18 cellular contexts compared by ENCODE assay signal in genomic region chr5:147400076-147400809, GRCh38.
DNase-seq lines count a peak whose midpoint lies in the region; ATAC-seq and TF ChIP-seq lines count a peak whose summit lies in the region.
"Had no signal": no experiment of that assay in that cellular context is flagged by ENCODE, and none has a peak within 500 bp of the region (broad histone marks: within the 10 kb centered on the region; RNA-seq: fewer than 3 reads in every experiment).

No MANE protein-coding gene starts in this region.

- peaks cover 40% of the 10 kb centered on the region for H3F3A ChIP-seq in smooth muscle cell (ENCODE audit: low read depth)

- H3K27me3 ChIP-seq in HUES48 (ENCODE audit: control insufficient read depth, insufficient read depth, low read length) (no peaks in the 10 kb centered on the region), hepatocyte (no peaks in the 10 kb centered on the region), smooth muscle cell (ENCODE audit: low read depth) (no peaks in the 10 kb centered on the region), MG63 (no peaks in the 10 kb centered on the region), right lobe of liver (no peaks in the 10 kb centered on the region)
- H3K27me3 ChIP-seq: BE2C, SJCRH30 had no signal

- H3K9me3 ChIP-seq in HUES48 (ENCODE audit: control insufficient read depth, insufficient read depth, low read length) = no peaks in the 10 kb centered on the region
- H3K9me3 ChIP-seq in hepatocyte (ENCODE audit: low read depth) = no peaks in the 10 kb centered on the region
- H3K9me3 ChIP-seq in smooth muscle cell (replicated peaks; ENCODE audit: low read depth) = no peaks in the 10 kb centered on the region
- no peaks in the 10 kb centered on the region for H3K9me3 ChIP-seq in MG63
- no peaks in the 10 kb centered on the region for H3K9me3 ChIP-seq in right lobe of liver
- H3K9me3 ChIP-seq: BE2C had no signal

- no peaks in the 10 kb centered on the region for H4K20me1 ChIP-seq in hepatocyte (ENCODE audit: insufficient read depth, poor library complexity, severe bottlenecking)
- H4K20me1 ChIP-seq in smooth muscle cell (ENCODE audit: low read depth) = no peaks in the 10 kb centered on the region

- DNase-seq in astrocyte of the hippocampus (ENCODE audit: low read depth, low spot score) = peak; percentile 5
- DNase-seq in hepatocyte (ENCODE audit: low spot score) = peak; percentile 60
- no peak for DNase-seq in smooth muscle cell (lab: John Stamatoyannopoulos, UW; ENCODE audit: unreplicated experiment)
- no peak for DNase-seq in MG63
- no peak for DNase-seq in right lobe of liver
- no peak for DNase-seq in activated naive CD4-positive, alpha-beta T cell (lab: John Stamatoyannopoulos, UW)
- DNase-seq: ACHN; BE2C; CD8-positive, alpha-beta T cell; GF-D8; Kasumi-1; NCI-H1436; NCI-H2029 treated with DMSO at 0.1 percent for 48 hours; NCI-H510A; RPMI8226; SJCRH30 had no signal

- H3K9me2 ChIP-seq in hepatocyte (replicated peaks; ENCODE audit: insufficient read depth) = no peaks in the 10 kb centered on the region

- H3K9ac ChIP-seq in HUES48 (ENCODE audit: low read depth, low read length) (no peak overlapping the region), smooth muscle cell (ENCODE audit: low read depth) (peak overlapping the region; percentile 86)

- intact Hi-C loops in right lobe of liver (cut with DNase I) = no loop called here

- no peak for TF ChIP-seq POLR2A in right lobe of liver (IDR thresholded peaks at IDR 0.05)

- H3K27ac ChIP-seq in HUES48 (ENCODE audit: low read depth, low read length) (peak overlapping the region; percentile 36), hepatocyte (peak overlapping the region; percentile 91), smooth muscle cell (ENCODE audit: low read depth) (peak overlapping the region; percentile 99), right lobe of liver (no peak overlapping the region)
- H3K27ac ChIP-seq: SJCRH30 had no signal

- TF ChIP-seq CTCF in hepatocyte (IDR thresholded peaks at IDR 0.05; ENCODE audit: poor library complexity) = no peak
- TF ChIP-seq CTCF in smooth muscle cell (IDR thresholded peaks at IDR 0.05; ENCODE audit: borderline replicate concordance, insufficient read depth, poor library complexity, severe bottlenecking) = no peak
- TF ChIP-seq CTCF in right lobe of liver (IDR thresholded peaks at IDR 0.05) = no peak

- H3K36me3 ChIP-seq in HUES48 (ENCODE audit: control insufficient read depth, insufficient read depth, low read length) (peaks cover 97% of the 10 kb centered on the region), hepatocyte (replicated peaks; ENCODE audit: insufficient read depth, low read depth) (no peaks in the 10 kb centered on the region), smooth muscle cell (ENCODE audit: low read depth) (no peaks in the 10 kb centered on the region), MG63 (peaks cover 73% of the 10 kb centered on the region), right lobe of liver (no peaks in the 10 kb centered on the region)

- ATAC-seq in GM21737 (IDR thresholded peaks at IDR 0.05; ENCODE audit: unreplicated experiment) (no peak), right lobe of liver (no peak)
- ATAC-seq: CD8-positive, alpha-beta T cell had no signal

- WGBS in hepatocyte (ENCODE audit: low lambda C conversion rate, missing lambda C conversion rate) = 50% methylated on average over 7 of the region's 7 CpGs
- 22% methylated on average over 7 of the region's 7 CpGs for WGBS in smooth muscle cell (ENCODE audit: low lambda C conversion rate)
- 69% methylated on average over 6 of the region's 7 CpGs for WGBS in right lobe of liver (ENCODE audit: insufficient coverage, low coverage, low lambda C conversion rate, missing lambda C conversion rate)

- H3K4me2 ChIP-seq in hepatocyte (no peak overlapping the region), smooth muscle cell (peak overlapping the region; percentile 71)

- no peaks in the 10 kb centered on the region for H3K79me2 ChIP-seq in hepatocyte
- peaks cover 5% of the 10 kb centered on the region for H3K79me2 ChIP-seq in smooth muscle cell (ENCODE audit: low read depth)

- H2AFZ ChIP-seq in hepatocyte (no peak overlapping the region), smooth muscle cell (ENCODE audit: low read depth) (no peak overlapping the region)

- H3K4me1 ChIP-seq in HUES48 (ENCODE audit: control insufficient read depth, insufficient read depth, low read length) (no peaks in the 10 kb centered on the region), hepatocyte (ENCODE audit: insufficient read depth) (peaks cover 33% of the 10 kb centered on the region), smooth muscle cell (ENCODE audit: low read depth) (peaks cover 25% of the 10 kb centered on the region), right lobe of liver (no peaks in the 10 kb centered on the region)

- no peak overlapping the region for H3K4me3 ChIP-seq in HUES48 (ENCODE audit: low read depth, low read length)
- H3K4me3 ChIP-seq in hepatocyte = no peak overlapping the region
- H3K4me3 ChIP-seq in smooth muscle cell = no peak overlapping the region
- no peak overlapping the region for H3K4me3 ChIP-seq in MG63
- H3K4me3 ChIP-seq in right lobe of liver = no peak overlapping the region
- H3K4me3 ChIP-seq: SJCRH30 had no signal

Comparison
In these comparisons a context has a peak if more than half of its experiments do, and no peak if none do; other contexts are left out.
1. H3K27ac ChIP-seq: peak in HUES48 (single experiment), hepatocyte (single experiment) and smooth muscle cell (single experiment); none in right lobe of liver (0 of 3).
2. DNase-seq: peak in astrocyte of the hippocampus (single experiment) and hepatocyte (single experiment); none in smooth muscle cell (single experiment), MG63 (single experiment), right lobe of liver (0 of 3) and activated naive CD4-positive, alpha-beta T cell (0 of 4).